1 cellular context compared by ENCODE assay signal in the genomic region with DNA sequence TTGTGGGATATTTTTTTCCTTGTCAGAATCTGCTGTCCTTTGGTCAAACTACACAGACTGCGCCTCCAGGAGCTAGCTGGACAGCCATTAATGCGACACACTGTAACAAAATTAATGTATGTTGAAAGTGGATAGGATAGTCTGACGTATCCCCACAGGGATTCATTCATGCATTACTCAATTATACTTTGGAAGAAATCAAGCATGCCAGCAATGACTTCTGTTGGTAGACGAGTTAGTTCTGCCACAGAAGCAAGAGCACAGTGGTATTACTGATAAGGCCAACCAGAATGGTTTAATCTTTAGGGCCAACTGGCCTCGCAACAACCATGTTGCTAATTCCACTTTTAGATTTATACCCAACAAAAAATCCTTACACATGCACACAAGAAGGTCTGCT.
TF ChIP-seq lines count a peak whose summit lies in the region.

No MANE protein-coding gene starts in this region.

TF ChIP-seq in GM23338, 12 proteins besides CTCF, POLR2A, EP300 and RAD21 (continued from another document):
- TF ChIP-seq, protein P1, sequence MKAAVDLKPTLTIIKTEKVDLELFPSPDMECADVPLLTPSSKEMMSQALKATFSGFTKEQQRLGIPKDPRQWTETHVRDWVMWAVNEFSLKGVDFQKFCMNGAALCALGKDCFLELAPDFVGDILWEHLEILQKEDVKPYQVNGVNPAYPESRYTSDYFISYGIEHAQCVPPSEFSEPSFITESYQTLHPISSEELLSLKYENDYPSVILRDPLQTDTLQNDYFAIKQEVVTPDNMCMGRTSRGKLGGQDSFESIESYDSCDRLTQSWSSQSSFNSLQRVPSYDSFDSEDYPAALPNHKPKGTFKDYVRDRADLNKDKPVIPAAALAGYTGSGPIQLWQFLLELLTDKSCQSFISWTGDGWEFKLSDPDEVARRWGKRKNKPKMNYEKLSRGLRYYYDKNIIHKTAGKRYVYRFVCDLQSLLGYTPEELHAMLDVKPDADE (IDR thresholded peaks at IDR 0.05), result no peak
- TF ChIP-seq, protein P2, sequence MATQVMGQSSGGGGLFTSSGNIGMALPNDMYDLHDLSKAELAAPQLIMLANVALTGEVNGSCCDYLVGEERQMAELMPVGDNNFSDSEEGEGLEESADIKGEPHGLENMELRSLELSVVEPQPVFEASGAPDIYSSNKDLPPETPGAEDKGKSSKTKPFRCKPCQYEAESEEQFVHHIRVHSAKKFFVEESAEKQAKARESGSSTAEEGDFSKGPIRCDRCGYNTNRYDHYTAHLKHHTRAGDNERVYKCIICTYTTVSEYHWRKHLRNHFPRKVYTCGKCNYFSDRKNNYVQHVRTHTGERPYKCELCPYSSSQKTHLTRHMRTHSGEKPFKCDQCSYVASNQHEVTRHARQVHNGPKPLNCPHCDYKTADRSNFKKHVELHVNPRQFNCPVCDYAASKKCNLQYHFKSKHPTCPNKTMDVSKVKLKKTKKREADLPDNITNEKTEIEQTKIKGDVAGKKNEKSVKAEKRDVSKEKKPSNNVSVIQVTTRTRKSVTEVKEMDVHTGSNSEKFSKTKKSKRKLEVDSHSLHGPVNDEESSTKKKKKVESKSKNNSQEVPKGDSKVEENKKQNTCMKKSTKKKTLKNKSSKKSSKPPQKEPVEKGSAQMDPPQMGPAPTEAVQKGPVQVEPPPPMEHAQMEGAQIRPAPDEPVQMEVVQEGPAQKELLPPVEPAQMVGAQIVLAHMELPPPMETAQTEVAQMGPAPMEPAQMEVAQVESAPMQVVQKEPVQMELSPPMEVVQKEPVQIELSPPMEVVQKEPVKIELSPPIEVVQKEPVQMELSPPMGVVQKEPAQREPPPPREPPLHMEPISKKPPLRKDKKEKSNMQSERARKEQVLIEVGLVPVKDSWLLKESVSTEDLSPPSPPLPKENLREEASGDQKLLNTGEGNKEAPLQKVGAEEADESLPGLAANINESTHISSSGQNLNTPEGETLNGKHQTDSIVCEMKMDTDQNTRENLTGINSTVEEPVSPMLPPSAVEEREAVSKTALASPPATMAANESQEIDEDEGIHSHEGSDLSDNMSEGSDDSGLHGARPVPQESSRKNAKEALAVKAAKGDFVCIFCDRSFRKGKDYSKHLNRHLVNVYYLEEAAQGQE (IDR thresholded peaks at IDR 0.05; ENCODE audit: unreplicated experiment), result no peak
- TF ChIP-seq EZH2phosphoT487 (IDR thresholded peaks at IDR 0.05; ENCODE audit: unreplicated experiment), result no peak
- TF ChIP-seq NANOG (IDR thresholded peaks at IDR 0.05; ENCODE audit: borderline replicate concordance), result no peak
- TF ChIP-seq ZNF114 (CRISPR knock-in tag; IDR thresholded peaks at IDR 0.05), result no peak
TF ChIP-seq in GM23338: peak in this region for 0.
